Comparison of ENCODE assay signal across 18 cellular contexts in genomic region chr5:15487228-15487627, GRCh38. TPM values are rescaled to one million over a fixed set of nuclear protein-coding genes. Genes with fewer than 3 reads are reported as not detected.
A peak's percentile ranks its signal among the peaks of the same experiment; 100 is the strongest.
DNase-seq lines count a peak whose midpoint lies in the region; ATAC-seq and TF ChIP-seq lines count a peak whose summit lies in the region.
"Had no signal": no experiment of that assay in that cellular context is flagged by ENCODE, and none has a peak within 500 bp of the region (broad histone marks: within the 10 kb centered on the region; RNA-seq: fewer than 3 reads in every experiment).

No MANE protein-coding gene starts in this region.

- no peak for TF ChIP-seq CTCF in heart right ventricle (IDR thresholded peaks at IDR 0.05)

- intact Hi-C loops in heart right ventricle (cut with DNase I) = no loop called here

- no peaks in the 10 kb centered on the region for H3K4me1 ChIP-seq in heart right ventricle
- H3K4me1 ChIP-seq: HAP-1 had no signal

- no peaks in the 10 kb centered on the region for H3K27me3 ChIP-seq in heart right ventricle
- H3K27me3 ChIP-seq: BLaER1 treated with 17β-estradiol and CSF1 and Interleukin-3, amounts not matched to agents 10 nM and 100 nM had no signal

- H3K36me3 ChIP-seq in heart right ventricle = no peaks in the 10 kb centered on the region
- H3K36me3 ChIP-seq: BLaER1 treated with 17β-estradiol and CSF1 and Interleukin-3, amounts not matched to agents 10 nM and 100 nM; HAP-1 had no signal

- no peak overlapping the region for H3K27ac ChIP-seq in heart right ventricle
- H3K27ac ChIP-seq: BLaER1 treated with 17β-estradiol and CSF1 and Interleukin-3, amounts not matched to agents 10 nM and 100 nM had no signal

- H3K9me3 ChIP-seq in heart right ventricle = no peaks in the 10 kb centered on the region
- H3K9me3 ChIP-seq: BLaER1 treated with 17β-estradiol and CSF1 and Interleukin-3, amounts not matched to agents 10 nM and 100 nM; HAP-1; SK-N-SH had no signal

- WGBS in heart right ventricle, 2 donors = 73 to 85% methylated on average over 2 of the region's 2 CpGs

- H3K4me3 ChIP-seq in heart right ventricle = no peak overlapping the region
- H3K4me3 ChIP-seq: BLaER1 treated with 17β-estradiol and CSF1 and Interleukin-3, amounts not matched to agents 10 nM and 100 nM; HAP-1 had no signal

- ATAC-seq in GM18868 (IDR thresholded peaks at IDR 0.05; ENCODE audit: unreplicated experiment) = peak; percentile 83
- peak; percentile 69 for ATAC-seq in HG02623 (IDR thresholded peaks at IDR 0.05; ENCODE audit: unreplicated experiment)
- ATAC-seq in HG03432 (IDR thresholded peaks at IDR 0.05; ENCODE audit: unreplicated experiment) = peak; percentile 72
- ATAC-seq in heart right ventricle = no peak

- DNase-seq in NCI-H146 (lab: John Stamatoyannopoulos, UW) = no peak
- no peak for DNase-seq in OCI-M2 (lab: John Stamatoyannopoulos, UW; ENCODE audit: unreplicated experiment)
- DNase-seq in heart right ventricle = no peak
- no peak for DNase-seq in NCI-H82 treated with DMSO at 0.1 percent for 48 hours (lab: John Stamatoyannopoulos, UW; ENCODE audit: unreplicated experiment)
- DNase-seq: CD8-positive, alpha-beta memory T cell; DMS53; EL; Kasumi-1; MM.1S; NCI-H1092; NCI-H2081; SHP77; SK-N-SH had no signal

RNA-seq across cellular contexts. Expression of gene FBXL7, which starts 12.8 kb away (rescaled TPM):
- 10 to 100 TPM; 10.5 to 33.4 (median 23.6) TPM for total RNA-seq in heart right ventricle
- polyA plus RNA-seq in heart right ventricle = 1 to 10 TPM; 8.7 to 9.3 TPM
- total RNA-seq: CD8-positive, alpha-beta memory T cell had no signal
- polyA plus RNA-seq: CD8-positive, alpha-beta memory T cell had no signal

Comparison
In these comparisons a context has a peak if more than half of its experiments do, and no peak if none do; other contexts are left out.
1. ATAC-seq: peak in GM18868 (single experiment), HG02623 (single experiment) and HG03432 (single experiment); none in heart right ventricle (0 of 8).